2 cellular contexts compared by ENCODE assay signal in genomic region chr7:29607889-29608288, GRCh38.
A peak's percentile ranks its signal among the peaks of the same experiment; 100 is the strongest.
TF ChIP-seq lines count a peak whose summit lies in the region.

No MANE protein-coding gene starts in this region.

TF ChIP-seq in A549, 52 proteins besides CTCF, POLR2A, EP300 and RAD21:
- TF ChIP-seq TP53 (CRISPR knock-in tag; IDR thresholded peaks at IDR 0.05) (no peak), MAFK (IDR thresholded peaks at IDR 0.05; ENCODE audit: partially characterized antibody) (peak; percentile 85)

TF ChIP-seq in K562, 482 proteins besides CTCF, POLR2A, EP300 and RAD21:
- TF ChIP-seq ZNF316 (IDR thresholded peaks at IDR 0.05) (peak; percentile 82), USF1 (CRISPR knock-in tag; IDR thresholded peaks at IDR 0.05) (no peak), ZNF277 (CRISPR knock-in tag; IDR thresholded peaks at IDR 0.05; ENCODE audit: borderline replicate concordance) (no peak), C11orf30 (IDR thresholded peaks at IDR 0.05; ENCODE audit: low read depth) (peak; percentile 70), MAFK (IDR thresholded peaks at IDR 0.05; ENCODE audit: low read length) (peak; percentile 41; the same call in 1 of the 2 replicates), MAFG (tag; conservative IDR thresholded peaks at IDR 0.05) (peak; percentile 66), MYC (IDR thresholded peaks at IDR 0.05; ENCODE audit: low read depth, low read length) (no peak), MYC (CRISPR knock-in tag; IDR thresholded peaks at IDR 0.05; ENCODE audit: borderline replicate concordance, low read depth) (no peak), MAFF (IDR thresholded peaks at IDR 0.05; ENCODE audit: low read length) (peak; percentile 25; the same call in 1 of the 2 replicates), STAT5A (IDR thresholded peaks at IDR 0.05; ENCODE audit: borderline replicate concordance, low read length) (no peak), RB1 (IDR thresholded peaks at IDR 0.05; ENCODE audit: low read depth) (no peak), PATZ1 (CRISPR knock-in tag; IDR thresholded peaks at IDR 0.05; ENCODE audit: borderline replicate concordance) (no peak), FOSL1 (tag; conservative IDR thresholded peaks at IDR 0.05) (0 out of 2 replicates have a peak, but pooled peaks have one; percentile 39)
